ENCODE assay signal across 6 cellular contexts in the genomic region with DNA sequence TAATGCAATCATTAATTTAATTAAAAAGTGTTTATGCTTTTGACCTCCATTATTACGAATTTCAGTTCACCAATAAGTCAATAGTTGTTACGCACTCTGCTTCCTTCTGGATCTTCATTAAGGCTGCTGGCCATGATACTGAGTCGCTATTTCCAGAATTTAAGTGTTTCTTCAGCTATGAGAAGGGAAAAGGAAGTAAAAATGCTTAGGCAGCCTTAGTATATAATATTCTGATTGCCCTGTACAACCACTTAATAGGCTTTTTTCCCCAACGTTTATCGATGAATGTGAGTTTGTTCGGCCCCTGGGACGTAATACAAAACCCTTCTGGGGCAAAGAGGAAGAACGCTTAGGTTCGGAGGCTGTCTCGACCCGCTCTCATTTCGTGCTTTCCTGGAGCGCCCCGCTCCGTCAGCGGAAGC. TPM values are rescaled to one million over a fixed set of nuclear protein-coding genes. Genes with fewer than 3 reads are reported as not detected.
DNase-seq lines count a peak whose midpoint lies in the region; ATAC-seq lines count a peak whose summit lies in the region.

No MANE protein-coding gene starts in this region.

- CTCF ChIA-PET in activated naive CD4-positive, alpha-beta T cell treated with anti-CD3 and anti-CD28 coated beads, Interleukin-2, amount 10 ng/mL, durations not matched to agents 7 days and 5 days (lab: Charles Lee), result interaction anchor here (0.7 to 4.0 kb wide), 5 partner anchors 11 to 111 kb away, joined by 3 to 16 read pairs (median 3); no protein-coding TSS in a partner anchor

- peak overlapping the region; percentile 90 for H3K9ac ChIP-seq in muscle layer of colon (ENCODE audit: low read length)

- H3K27ac ChIP-seq in adipose tissue (ENCODE audit: low read depth, low read length) (peak overlapping the region; percentile 85), muscle layer of colon (ENCODE audit: low read depth, low read length) (peak overlapping the region; percentile 91)

- peaks cover 33% of the 10 kb centered on the region for H3K4me1 ChIP-seq in muscle layer of colon (ENCODE audit: insufficient read depth, low read length)

- H3K4me3 ChIP-seq in muscle layer of colon (ENCODE audit: low read depth in 1 of 2, low read length in 2 of 2), result peak overlapping the region; percentile 43 to 73

- H3K36me3 ChIP-seq in muscle layer of colon (ENCODE audit: insufficient read depth, low read length), result peaks cover 18% of the 10 kb centered on the region

- peak overlapping the region; percentile 91 for H3K4me3 Mint-ChIP-seq in activated naive CD4-positive, alpha-beta T cell treated with anti-CD3 and anti-CD28 coated beads, Interleukin-2, amount 10 ng/mL, durations not matched to agents 7 days and 5 days

- H3K9me3 ChIP-seq in muscle layer of colon (ENCODE audit: low read length), result no peaks in the 10 kb centered on the region

- peaks cover 74% of the 10 kb centered on the region for H3K4me1 Mint-ChIP-seq in activated naive CD4-positive, alpha-beta T cell treated with anti-CD3 and anti-CD28 coated beads, Interleukin-2, amount 10 ng/mL, durations not matched to agents 7 days and 5 days

- H3K27me3 Mint-ChIP-seq in activated naive CD4-positive, alpha-beta T cell treated with anti-CD3 and anti-CD28 coated beads, Interleukin-2, amount 10 ng/mL, durations not matched to agents 7 days and 5 days, result no peaks in the 10 kb centered on the region

- ATAC-seq in HG03039 (IDR thresholded peaks at IDR 0.05; ENCODE audit: unreplicated experiment), result no peak

- H3K27me3 ChIP-seq in muscle layer of colon (ENCODE audit: control insufficient read depth in 1 of 2, insufficient read depth in 2 of 2, low read length in 2 of 2), result no peaks in the 10 kb centered on the region

- no peaks in the 10 kb centered on the region for H3K9me3 Mint-ChIP-seq in activated naive CD4-positive, alpha-beta T cell treated with anti-CD3 and anti-CD28 coated beads, Interleukin-2, amount 10 ng/mL, durations not matched to agents 7 days and 5 days

- DNase-seq in activated naive CD4-positive, alpha-beta T cell treated with anti-CD3 and anti-CD28 coated beads, Interleukin-2, amount 10 ng/mL, durations not matched to agents 7 days and 5 days, result no peak
- no peak for DNase-seq in activated naive CD4-positive, alpha-beta T cell treated with Interleukin-2 at 50 U/mL for 16 hours
- DNase-seq in mesenteric fat pad (ENCODE audit: low spot score), result no peak

- WGBS in adipose tissue, 3 donors, result 0% methylated on average over 16 of the region's 16 CpGs

- H3K36me3 Mint-ChIP-seq in activated naive CD4-positive, alpha-beta T cell treated with anti-CD3 and anti-CD28 coated beads, Interleukin-2, amount 10 ng/mL, durations not matched to agents 7 days and 5 days, result peaks cover 45% of the 10 kb centered on the region

- H3K27ac Mint-ChIP-seq in activated naive CD4-positive, alpha-beta T cell treated with anti-CD3 and anti-CD28 coated beads, Interleukin-2, amount 10 ng/mL, durations not matched to agents 7 days and 5 days, result peak overlapping the region; percentile 99

RNA-seq across cellular contexts. Expression of a gene that starts 0.6 kb away (rescaled TPM):
- polyA plus RNA-seq in adipose tissue, result 10 to 100 TPM; 14.3 to 41.5 (median 28.2) TPM
- 12.2 TPM for total RNA-seq in mesenteric fat pad

RNA-seq across cellular contexts. Expression of a gene that starts 1.3 kb away (rescaled TPM):
- 1 to 10 TPM; 6.3 to 9.4 (median 7.3) TPM for polyA plus RNA-seq in adipose tissue
- 17.5 TPM for total RNA-seq in mesenteric fat pad

RNA-seq across cellular contexts. Expression of a gene that starts 18.5 kb away (rescaled TPM):
- polyA plus RNA-seq in adipose tissue, result 1 to 10 TPM in 1 of 3 donors, under 1 TPM in 2; 0.34 to 9.3 (median 0.91) TPM
- not detected for total RNA-seq in mesenteric fat pad

RNA-seq across cellular contexts. Expression of a gene that starts 29.2 kb away (rescaled TPM):
- under 1 TPM in 1 of 3 donors, not detected in 2; 0.08 TPM for polyA plus RNA-seq in adipose tissue
- total RNA-seq in mesenteric fat pad, result not detected

RNA-seq across cellular contexts. Expression of a gene that starts 32.5 kb away (rescaled TPM):
- 10 to 100 TPM in 1 of 3 donors, 1 to 10 TPM in 1, under 1 TPM in 1; 0.90 to 11.0 (median 1.3) TPM for polyA plus RNA-seq in adipose tissue
- total RNA-seq in mesenteric fat pad, result 0.48 TPM
